In the genomic region with DNA sequence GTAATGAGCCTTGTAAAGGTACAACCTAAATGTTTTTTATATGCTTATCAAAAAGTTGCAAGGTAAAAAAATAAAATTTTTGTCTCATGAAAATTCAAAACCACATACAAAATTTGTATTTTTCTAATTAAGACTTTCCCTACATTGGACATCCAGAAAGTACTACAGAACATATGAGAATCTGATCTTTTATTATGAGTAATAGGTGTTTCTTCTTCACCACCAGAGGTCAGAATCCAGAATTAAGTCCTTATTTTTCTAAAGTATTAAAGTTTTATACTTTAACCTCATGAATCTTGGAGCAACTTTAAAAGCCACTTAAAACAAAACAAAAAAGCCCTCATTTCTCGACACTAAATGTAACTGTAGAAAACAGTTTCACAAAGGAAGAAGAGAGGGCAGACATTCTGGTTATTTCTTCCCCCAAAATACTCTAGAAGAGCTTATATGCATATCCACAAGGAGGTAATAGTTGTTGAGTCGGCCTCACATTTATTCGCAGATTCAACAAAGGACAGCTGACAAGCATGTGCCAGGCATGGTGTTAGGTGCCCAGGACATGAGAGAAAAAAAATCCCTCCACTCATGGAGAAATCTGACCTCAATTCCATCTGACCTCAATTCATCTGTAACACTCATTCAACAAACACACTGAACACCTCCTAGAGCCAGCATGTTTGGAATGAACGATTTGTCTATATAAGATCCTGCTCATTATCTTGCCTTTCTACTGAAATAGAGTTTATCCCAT, we compare ENCODE assay signal across 10 cellular contexts.
DNase-seq lines count a peak whose midpoint lies in the region; ATAC-seq, FAIRE-seq and TF ChIP-seq lines count a peak whose summit lies in the region.
"Had no signal": no experiment of that assay in that cellular context is flagged by ENCODE, and none has a peak within 500 bp of the region (broad histone marks: within the 10 kb centered on the region; RNA-seq: fewer than 3 reads in every experiment).

No MANE protein-coding gene starts in this region.

- H3K36me3 Mint-ChIP-seq in activated naive CD8-positive, alpha-beta T cell treated with anti-CD3 and anti-CD28 coated beads, Interleukin-2, amount 10 ng/mL, durations not matched to agents 7 days and 5 days: peaks cover 36% of the 10 kb centered on the region
- peaks cover 19% of the 10 kb centered on the region for H3K36me3 Mint-ChIP-seq in nephron progenitor cell (ENCODE audit: low read depth)

- no peak for TF ChIP-seq CTCF in nephron progenitor cell (IDR thresholded peaks at IDR 0.05)

- no peaks in the 10 kb centered on the region for H3K27me3 Mint-ChIP-seq in activated naive CD8-positive, alpha-beta T cell treated with anti-CD3 and anti-CD28 coated beads, Interleukin-2, amount 10 ng/mL, durations not matched to agents 7 days and 5 days
- no peaks in the 10 kb centered on the region for H3K27me3 Mint-ChIP-seq in nephron progenitor cell (ENCODE audit: low read depth, poor library complexity)

- H3K4me3 Mint-ChIP-seq in activated naive CD8-positive, alpha-beta T cell treated with anti-CD3 and anti-CD28 coated beads, Interleukin-2, amount 10 ng/mL, durations not matched to agents 7 days and 5 days: peak overlapping the region; percentile 71
- H3K4me3 Mint-ChIP-seq in nephron progenitor cell: no peak overlapping the region
- H3K4me3 Mint-ChIP-seq: activated B cell treated with CpG ODN at 0.5 μM for 24 hours had no signal

- POLR2A ChIA-PET in activated naive CD8-positive, alpha-beta T cell treated with anti-CD3 and anti-CD28 coated beads, Interleukin-2, amount 10 ng/mL, durations not matched to agents 7 days and 5 days (lab: Charles Lee): interaction anchor here (0.7 to 2.7 kb wide), 3 partner anchors 66 to 344 kb away, joined by 3 to 11 read pairs (median 9); a partner anchor contains a TSS

- H3K4me1 Mint-ChIP-seq in activated naive CD8-positive, alpha-beta T cell treated with anti-CD3 and anti-CD28 coated beads, Interleukin-2, amount 10 ng/mL, durations not matched to agents 7 days and 5 days: peaks cover 66% of the 10 kb centered on the region
- peaks cover 67% of the 10 kb centered on the region for H3K4me1 Mint-ChIP-seq in nephron progenitor cell

- FAIRE-seq in GM12891 (lab: Jason Lieb, UNC): peak; percentile 33

- ATAC-seq in HG02642 (IDR thresholded peaks at IDR 0.05; ENCODE audit: poor library complexity, unreplicated experiment) (peak; percentile 35), HG03045 (IDR thresholded peaks at IDR 0.05; ENCODE audit: unreplicated experiment) (no peak), GM18517 (IDR thresholded peaks at IDR 0.05; ENCODE audit: unreplicated experiment) (no peak)
- peak; percentile 55 for ATAC-seq in activated naive CD8-positive, alpha-beta T cell treated with anti-CD3 and anti-CD28 coated beads, Interleukin-2, amount 10 ng/mL, durations not matched to agents 7 days and 5 days (ENCODE audit: low read depth)

- H3K27ac Mint-ChIP-seq in activated naive CD8-positive, alpha-beta T cell treated with anti-CD3 and anti-CD28 coated beads, Interleukin-2, amount 10 ng/mL, durations not matched to agents 7 days and 5 days: peak overlapping the region; percentile 84
- peak overlapping the region; percentile 87 for H3K27ac Mint-ChIP-seq in nephron progenitor cell
- H3K27ac Mint-ChIP-seq: activated B cell treated with CpG ODN at 0.5 μM for 24 hours had no signal

- DNase-seq in GM12891 (ENCODE audit: insufficient read length, low spot score): no peak
- DNase-seq in activated naive CD8-positive, alpha-beta T cell treated with anti-CD3 and anti-CD28 coated beads, Interleukin-2, amount 10 ng/mL, durations not matched to agents 7 days and 5 days: no peak
- no peak for DNase-seq in nephron progenitor cell
- DNase-seq in NCI-H446 (lab: John Stamatoyannopoulos, UW): no peak
- no peak for DNase-seq in NCI-H1436 treated with DMSO at 0.1 percent for 48 hours (lab: John Stamatoyannopoulos, UW)
- DNase-seq: activated B cell treated with CpG ODN at 0.5 μM for 24 hours, lower lobe of right lung had no signal

- H3K9me3 Mint-ChIP-seq in activated naive CD8-positive, alpha-beta T cell treated with anti-CD3 and anti-CD28 coated beads, Interleukin-2, amount 10 ng/mL, durations not matched to agents 7 days and 5 days: peaks cover 4% of the 10 kb centered on the region
- no peaks in the 10 kb centered on the region for H3K9me3 Mint-ChIP-seq in nephron progenitor cell
- H3K9me3 Mint-ChIP-seq: activated B cell treated with CpG ODN at 0.5 μM for 24 hours had no signal

- TF ChIP-seq POLR2A in GM12891 (IDR thresholded peaks at IDR 0.05; ENCODE audit: low read depth, low read length): no peak

TF ChIP-seq in GM12891, 5 proteins besides CTCF, POLR2A, EP300 and RAD21:
- TF ChIP-seq POU2F2 (IDR thresholded peaks at IDR 0.05; ENCODE audit: low read depth, low read length): peak; percentile 32; the same call in 1 of the 2 replicates
- TF ChIP-seq POLR2AphosphoS5 (IDR thresholded peaks at IDR 0.05; ENCODE audit: low read depth, low read length): no peak
- no peak for TF ChIP-seq PAX5 (IDR thresholded peaks at IDR 0.05; ENCODE audit: insufficient read depth, low read length, severe bottlenecking)
- no peak for TF ChIP-seq TAF1 (IDR thresholded peaks at IDR 0.05; ENCODE audit: low read depth, low read length)
TF ChIP-seq in GM12891: peak in this region for 1.

Comparison
In these comparisons a context has a peak if more than half of its experiments do, and no peak if none do; other contexts are left out.
1. ATAC-seq: peak in HG02642 (single experiment) and activated naive CD8-positive, alpha-beta T cell treated with anti-CD3 and anti-CD28 coated beads, Interleukin-2, amount 10 ng/mL, durations not matched to agents 7 days and 5 days (single experiment); none in HG03045 (single experiment) and GM18517 (single experiment).